ENCODE assay signal across 8 cellular contexts in the genomic region with DNA sequence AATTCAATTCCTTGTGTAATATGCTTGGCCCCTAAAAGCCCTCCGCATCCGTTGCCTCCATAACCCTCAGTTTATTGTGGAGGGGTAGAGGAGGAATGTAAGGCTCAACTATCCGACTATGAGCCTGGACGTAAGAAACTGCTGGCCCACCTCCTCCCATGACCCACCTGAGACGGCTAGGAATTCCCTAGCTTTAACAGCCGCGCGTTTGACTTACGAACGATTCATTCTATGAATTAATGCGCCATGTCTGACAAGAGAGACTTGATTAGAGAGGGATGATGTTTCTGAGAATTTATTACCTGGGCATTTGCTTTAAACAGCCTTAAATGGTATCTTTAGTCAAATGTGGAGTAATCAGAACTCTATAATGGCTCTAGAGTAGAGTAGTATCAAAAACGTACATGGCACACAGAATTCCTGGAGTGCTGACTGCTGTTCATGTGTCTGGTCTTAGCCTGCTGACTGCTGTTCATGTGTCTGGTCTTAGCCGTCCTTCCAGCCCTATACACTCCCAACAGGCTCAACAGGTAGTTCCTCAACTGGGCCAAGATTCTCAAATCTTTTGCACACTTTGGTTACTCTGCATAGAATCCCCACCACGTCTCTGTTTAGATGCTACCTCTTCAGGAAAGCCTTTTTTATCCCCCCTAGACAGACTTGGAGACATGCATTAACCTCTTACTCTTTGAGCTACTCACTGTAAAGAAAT. TPM values are rescaled to one million over a fixed set of nuclear protein-coding genes. Genes with fewer than 3 reads are reported as not detected.
DNase-seq lines count a peak whose midpoint lies in the region; ATAC-seq, FAIRE-seq and TF ChIP-seq lines count a peak whose summit lies in the region.

No MANE protein-coding gene starts in this region.

- H3K9me3 Mint-ChIP-seq in endothelial cell (ENCODE audit: unreplicated experiment) = no peaks in the 10 kb centered on the region

- TF ChIP-seq CTCF in PC-3 (conservative IDR thresholded peaks at IDR 0.05; ENCODE audit: low read depth, low read length) (no peak), endothelial cell (IDR thresholded peaks at IDR 0.05; ENCODE audit: unreplicated experiment) (no peak), ovary (IDR thresholded peaks at IDR 0.05) (no peak), mucosa of descending colon (IDR thresholded peaks at IDR 0.05) (no peak)

- H3K9me3 ChIP-seq in PC-3 (ENCODE audit: low read length) = no peaks in the 10 kb centered on the region
- H3K9me3 ChIP-seq in ovary = no peaks in the 10 kb centered on the region
- no peaks in the 10 kb centered on the region for H3K9me3 ChIP-seq in mucosa of descending colon

- peak overlapping the region; percentile 71 for H3K9ac ChIP-seq in PC-3 (ENCODE audit: low read length)

- 41 to 59% (median 44%) methylated on average over 14 of the region's 14 CpGs for WGBS in ovary, 3 donors

- H3K79me2 ChIP-seq in PC-3 (ENCODE audit: low read length) = peaks cover 41% of the 10 kb centered on the region

- H3K4me3 ChIP-seq in PC-3 (ENCODE audit: low read length) = peak overlapping the region; percentile 89
- H3K4me3 ChIP-seq in ovary = peak overlapping the region; percentile 81
- no peak overlapping the region for H3K4me3 ChIP-seq in mucosa of descending colon

- POLR2A ChIA-PET in PC-3 (lab: Charles Lee; ENCODE audit: unreplicated experiment) = no interaction called here

- peaks cover 24% of the 10 kb centered on the region for H3K4me1 ChIP-seq in PC-3 (ENCODE audit: insufficient read depth, low read length)
- H3K4me1 ChIP-seq in ovary (ENCODE audit: insufficient read depth) = peaks cover 6% of the 10 kb centered on the region
- peaks cover 17% of the 10 kb centered on the region for H3K4me1 ChIP-seq in mucosa of descending colon (ENCODE audit: low read depth)

- CTCF ChIA-PET in PC-3 (lab: Charles Lee) = no interaction called here

- intact Hi-C loops in PC-3 (cut with micrococcal nuclease) = loop anchor here (2.0 to 10.0 kb wide), 2 partner anchors 49 to 97 kb away; partner anchors contain the start of gene NFU1
- intact Hi-C loops in ovary (cut with DNase I) = no loop called here
- intact Hi-C loops in mucosa of descending colon (cut with DNase I, micrococcal nuclease) = no loop called here

- H3K27me3 ChIP-seq in PC-3 (ENCODE audit: low read length) (no peaks in the 10 kb centered on the region), ovary (no peaks in the 10 kb centered on the region)

- peak overlapping the region; percentile 30; the same call in 1 of the 2 replicates for H3K27ac ChIP-seq in PC-3 (ENCODE audit: low read length)
- peak overlapping the region in 1 of 2 donors; percentile 62 for H3K27ac ChIP-seq in ovary

- H2AFZ ChIP-seq in PC-3 (ENCODE audit: low read length) = peak overlapping the region; percentile 84

- TF ChIP-seq POLR2A in GM12892 (IDR thresholded peaks at IDR 0.05; ENCODE audit: low read depth, low read length) = no peak
- TF ChIP-seq POLR2A in ovary (IDR thresholded peaks at IDR 0.05) = no peak

- peaks cover 1% of the 10 kb centered on the region for H3K27me3 Mint-ChIP-seq in endothelial cell (ENCODE audit: unreplicated experiment)

- no peaks in the 10 kb centered on the region for H3K9me2 ChIP-seq in PC-3 (replicated peaks; ENCODE audit: low read length)

- DNase-seq in GM12892 (ENCODE audit: insufficient read length) (no peak), PC-3 (no peak), endothelial cell (ENCODE audit: low spot score) (no peak), ovary (no peak), mucosa of descending colon (no peak), hepatic stellate cell (ENCODE audit: low spot score) (no peak)
- DNase-seq in stimulated activated CD4-positive, alpha-beta T cell treated with anti-CD3 and anti-CD28 coated beads, Interleukin-4, amount 100 ng/mL, for 4 hours = no peak

- H3K36me3 ChIP-seq in PC-3 (ENCODE audit: low read depth, low read length) = no peaks in the 10 kb centered on the region
- H3K36me3 ChIP-seq in ovary = no peaks in the 10 kb centered on the region
- H3K36me3 ChIP-seq in mucosa of descending colon (ENCODE audit: low read depth) = no peaks in the 10 kb centered on the region

- peak overlapping the region; percentile 90 for H3K4me2 ChIP-seq in PC-3 (ENCODE audit: low read length)

- ATAC-seq in PC-3 (no peak), HG03135 (IDR thresholded peaks at IDR 0.05; ENCODE audit: unreplicated experiment) (no peak), mucosa of descending colon (no peak)

- TF ChIP-seq EP300 in ovary (IDR thresholded peaks at IDR 0.05) = no peak

- H3F3A ChIP-seq in PC-3 (ENCODE audit: low read length, unreplicated experiment) = no peaks in the 10 kb centered on the region

- peak overlapping the region; percentile 94 for H3K4me3 Mint-ChIP-seq in endothelial cell (ENCODE audit: unreplicated experiment)

- peak overlapping the region; percentile 93 for H3K27ac Mint-ChIP-seq in endothelial cell (ENCODE audit: unreplicated experiment)

- peak; percentile 48 for FAIRE-seq in GM12892 (lab: Jason Lieb, UNC)

- H4K20me1 ChIP-seq in PC-3 (ENCODE audit: low read length) = no peaks in the 10 kb centered on the region

- H3K36me3 Mint-ChIP-seq in endothelial cell (ENCODE audit: low read depth, unreplicated experiment) = no peaks in the 10 kb centered on the region

- H3K4me1 Mint-ChIP-seq in endothelial cell (ENCODE audit: unreplicated experiment) = peaks cover 14% of the 10 kb centered on the region

- TSS peak; percentile 64 for BruUV-seq in PC-3 (replicated peaks; lab: Mats Ljungman, UMichigan)

RNA-seq across cellular contexts. Expression of gene GFPT1, which starts 0.9 kb away (rescaled TPM):
- polyA plus RNA-seq in GM12892 (2012; ENCODE audit: missing spikeins) = 25.9 TPM
- total RNA-seq in PC-3 (2014; rRNA removed) (18.4 and 20.7 TPM in 2 replicates), endothelial cell (ENCODE audit: unreplicated experiment) (52.8 TPM), ovary (10 to 100 TPM; 18.8 to 39.5 (median 31.1) TPM), mucosa of descending colon (100 to 1,000 TPM in 2 of 3 donors, 10 to 100 TPM in 1; 79.3 to 196 (median 180) TPM)
- 10 to 100 TPM in 1 of 2 donors, 1 to 10 TPM in 1; 6.9 to 19.4 TPM for polyA plus RNA-seq in ovary

RNA-seq across cellular contexts. Expression of gene NFU1, which starts 49.3 kb away (rescaled TPM):
- polyA plus RNA-seq in GM12892 (2012; ENCODE audit: missing spikeins) = 49.2 TPM
- total RNA-seq in PC-3 (2014; rRNA removed) (38.8 and 45.6 TPM in 2 replicates), endothelial cell (ENCODE audit: unreplicated experiment) (50.7 TPM), ovary (10 to 100 TPM; 39.0 to 53.8 (median 44.2) TPM), mucosa of descending colon (10 to 100 TPM; 38.9 to 60.6 (median 47.2) TPM)
- polyA plus RNA-seq in ovary = 10 to 100 TPM; 50.7 to 59.5 TPM
